1 cellular context compared by ENCODE assay signal in the genomic region with DNA sequence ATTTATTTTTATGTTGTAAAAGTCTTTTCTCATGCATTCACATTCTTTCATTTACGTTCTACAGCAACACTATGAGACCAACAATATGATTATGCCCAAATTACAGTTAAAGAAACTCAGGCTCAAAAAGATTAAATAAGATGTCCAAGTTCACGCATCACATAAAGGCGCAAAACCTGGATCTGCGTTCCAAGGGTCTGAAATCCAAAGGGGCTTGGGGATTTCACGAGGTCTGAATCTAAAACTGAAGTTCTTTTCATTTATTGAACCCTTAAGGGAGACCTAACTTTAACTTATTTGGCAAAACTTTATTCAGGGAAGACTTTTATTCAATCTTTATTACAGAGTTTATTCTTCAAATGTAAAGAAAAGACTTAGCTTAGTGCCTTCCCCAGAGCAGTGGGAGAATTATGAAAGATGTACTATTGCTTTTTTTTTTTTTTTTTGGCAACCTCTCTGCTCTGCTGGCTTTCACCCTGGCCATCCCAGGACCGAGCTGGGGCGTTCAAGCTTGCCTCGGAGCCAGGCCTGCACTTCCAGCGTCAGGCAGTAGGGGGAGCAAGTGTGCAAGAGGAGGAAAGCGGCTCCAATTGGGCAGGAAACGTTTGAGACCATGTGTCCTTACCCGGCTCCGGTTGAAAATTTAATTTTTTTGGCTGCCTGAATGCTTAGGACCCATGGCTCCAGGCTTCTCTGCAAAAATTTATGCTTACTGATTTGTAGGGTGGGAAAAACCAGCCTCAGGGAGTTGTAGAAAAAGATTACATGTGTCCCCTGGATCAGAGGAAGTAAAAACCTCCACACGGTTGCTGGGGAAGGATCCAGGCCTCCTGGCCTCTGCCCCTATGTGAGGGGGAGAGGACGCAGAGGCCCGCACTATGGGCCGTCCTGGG.
TF ChIP-seq lines count a peak whose summit lies in the region.

No MANE protein-coding gene starts in this region.

TF ChIP-seq in K562, 482 proteins besides CTCF, POLR2A, EP300 and RAD21 (continued from another document and continues in another):
- TF ChIP-seq, protein P1, sequence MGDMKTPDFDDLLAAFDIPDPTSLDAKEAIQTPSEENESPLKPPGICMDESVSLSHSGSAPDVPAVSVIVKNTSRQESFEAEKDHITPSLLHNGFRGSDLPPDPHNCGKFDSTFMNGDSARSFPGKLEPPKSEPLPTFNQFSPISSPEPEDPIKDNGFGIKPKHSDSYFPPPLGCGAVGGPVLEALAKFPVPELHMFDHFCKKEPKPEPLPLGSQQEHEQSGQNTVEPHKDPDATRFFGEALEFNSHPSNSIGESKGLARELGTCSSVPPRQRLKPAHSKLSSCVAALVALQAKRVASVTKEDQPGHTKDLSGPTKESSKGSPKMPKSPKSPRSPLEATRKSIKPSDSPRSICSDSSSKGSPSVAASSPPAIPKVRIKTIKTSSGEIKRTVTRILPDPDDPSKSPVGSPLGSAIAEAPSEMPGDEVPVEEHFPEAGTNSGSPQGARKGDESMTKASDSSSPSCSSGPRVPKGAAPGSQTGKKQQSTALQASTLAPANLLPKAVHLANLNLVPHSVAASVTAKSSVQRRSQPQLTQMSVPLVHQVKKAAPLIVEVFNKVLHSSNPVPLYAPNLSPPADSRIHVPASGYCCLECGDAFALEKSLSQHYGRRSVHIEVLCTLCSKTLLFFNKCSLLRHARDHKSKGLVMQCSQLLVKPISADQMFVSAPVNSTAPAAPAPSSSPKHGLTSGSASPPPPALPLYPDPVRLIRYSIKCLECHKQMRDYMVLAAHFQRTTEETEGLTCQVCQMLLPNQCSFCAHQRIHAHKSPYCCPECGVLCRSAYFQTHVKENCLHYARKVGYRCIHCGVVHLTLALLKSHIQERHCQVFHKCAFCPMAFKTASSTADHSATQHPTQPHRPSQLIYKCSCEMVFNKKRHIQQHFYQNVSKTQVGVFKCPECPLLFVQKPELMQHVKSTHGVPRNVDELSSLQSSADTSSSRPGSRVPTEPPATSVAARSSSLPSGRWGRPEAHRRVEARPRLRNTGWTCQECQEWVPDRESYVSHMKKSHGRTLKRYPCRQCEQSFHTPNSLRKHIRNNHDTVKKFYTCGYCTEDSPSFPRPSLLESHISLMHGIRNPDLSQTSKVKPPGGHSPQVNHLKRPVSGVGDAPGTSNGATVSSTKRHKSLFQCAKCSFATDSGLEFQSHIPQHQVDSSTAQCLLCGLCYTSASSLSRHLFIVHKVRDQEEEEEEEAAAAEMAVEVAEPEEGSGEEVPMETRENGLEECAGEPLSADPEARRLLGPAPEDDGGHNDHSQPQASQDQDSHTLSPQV (IDR thresholded peaks at IDR 0.05) = peak; percentile 80
- TF ChIP-seq CHD4 (IDR thresholded peaks at IDR 0.05; ENCODE audit: insufficient read depth, insufficient replicate concordance, low read depth, low read length, poor library complexity, severe bottlenecking) (peak; percentile 51), MAFG (tag; conservative IDR thresholded peaks at IDR 0.05) (no peak), ZEB2 (IDR thresholded peaks at IDR 0.05) (no peak), GTF2F1 (IDR thresholded peaks at IDR 0.05; ENCODE audit: low read depth, low read length) (no peak), CEBPB (tag; IDR thresholded peaks at IDR 0.05) (no peak), ZNF445 (CRISPR knock-in tag; IDR thresholded peaks at IDR 0.05; ENCODE audit: low read depth) (no peak), BHLHE40 (IDR thresholded peaks at IDR 0.05; ENCODE audit: low read length) (no peak), ZNF121 (CRISPR knock-in tag; conservative IDR thresholded peaks at IDR 0.05) (no peak), JUND (IDR thresholded peaks at IDR 0.05; ENCODE audit: borderline replicate concordance, low read depth, low read length) (peak; percentile 33; the same call in 1 of the 2 replicates), JUND (tag; IDR thresholded peaks at IDR 0.05; ENCODE audit: borderline replicate concordance, low read depth, low read length) (peak; percentile 45; the same call in 1 of the 3 replicates), YY1 (IDR thresholded peaks at IDR 0.05; ENCODE audit: borderline replicate concordance in 1 of 3, control insufficient read depth in 1 of 3, extremely low read depth in 1 of 3, insufficient read depth in 3 of 3, insufficient read length in 1 of 3, insufficient replicate concordance in 2 of 3, low read depth in 1 of 3, low read length in 2 of 3) (no peak), PYGO2 (tag; IDR thresholded peaks at IDR 0.05) (no peak), KLF10 (CRISPR knock-in tag; IDR thresholded peaks at IDR 0.05) (no peak), ZNF589 (CRISPR knock-in tag; IDR thresholded peaks at IDR 0.05; ENCODE audit: low read depth) (no peak), RFX1 (IDR thresholded peaks at IDR 0.05) (no peak), BRCA1 (IDR thresholded peaks at IDR 0.05) (no peak), BRCA1 (CRISPR knock-in tag; IDR thresholded peaks at IDR 0.05) (no peak), ETV5 (CRISPR knock-in tag; IDR thresholded peaks at IDR 0.05; ENCODE audit: low read depth) (peak; percentile 70; the same call in 1 of the 2 replicates), SOX6 (IDR thresholded peaks at IDR 0.05) (no peak), PHB2 (IDR thresholded peaks at IDR 0.05; ENCODE audit: low read depth) (no peak), MCM5 (IDR thresholded peaks at IDR 0.05; ENCODE audit: low read depth) (no peak), MTA1 (IDR thresholded peaks at IDR 0.05; ENCODE audit: borderline replicate concordance) (no peak), SIN3A (IDR thresholded peaks at IDR 0.05; ENCODE audit: borderline replicate concordance in 2 of 2, control insufficient read depth in 1 of 2, low read depth in 2 of 2, low read length in 2 of 2) (no peak), PTBP1 (IDR thresholded peaks at IDR 0.05; ENCODE audit: low read depth, low read length) (no peak), SRSF7 (optimal IDR thresholded peaks at IDR 0.05; ENCODE audit: low read depth, low read length) (no peak), ZNF24 (IDR thresholded peaks at IDR 0.05) (no peak), MXI1 (IDR thresholded peaks at IDR 0.05; ENCODE audit: low read depth, low read length) (no peak), SMARCB1 (IDR thresholded peaks at IDR 0.05; ENCODE audit: insufficient read length, low read depth) (no peak), RBBP5 (IDR thresholded peaks at IDR 0.05; ENCODE audit: borderline replicate concordance, insufficient read depth, low read length, poor library complexity, severe bottlenecking) (no peak), ZNF224 (CRISPR knock-in tag; IDR thresholded peaks at IDR 0.05) (no peak)
- TF ChIP-seq, protein P2, sequence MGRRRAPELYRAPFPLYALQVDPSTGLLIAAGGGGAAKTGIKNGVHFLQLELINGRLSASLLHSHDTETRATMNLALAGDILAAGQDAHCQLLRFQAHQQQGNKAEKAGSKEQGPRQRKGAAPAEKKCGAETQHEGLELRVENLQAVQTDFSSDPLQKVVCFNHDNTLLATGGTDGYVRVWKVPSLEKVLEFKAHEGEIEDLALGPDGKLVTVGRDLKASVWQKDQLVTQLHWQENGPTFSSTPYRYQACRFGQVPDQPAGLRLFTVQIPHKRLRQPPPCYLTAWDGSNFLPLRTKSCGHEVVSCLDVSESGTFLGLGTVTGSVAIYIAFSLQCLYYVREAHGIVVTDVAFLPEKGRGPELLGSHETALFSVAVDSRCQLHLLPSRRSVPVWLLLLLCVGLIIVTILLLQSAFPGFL (CRISPR knock-in tag; IDR thresholded peaks at IDR 0.05) = no peak
- TF ChIP-seq, protein P3, sequence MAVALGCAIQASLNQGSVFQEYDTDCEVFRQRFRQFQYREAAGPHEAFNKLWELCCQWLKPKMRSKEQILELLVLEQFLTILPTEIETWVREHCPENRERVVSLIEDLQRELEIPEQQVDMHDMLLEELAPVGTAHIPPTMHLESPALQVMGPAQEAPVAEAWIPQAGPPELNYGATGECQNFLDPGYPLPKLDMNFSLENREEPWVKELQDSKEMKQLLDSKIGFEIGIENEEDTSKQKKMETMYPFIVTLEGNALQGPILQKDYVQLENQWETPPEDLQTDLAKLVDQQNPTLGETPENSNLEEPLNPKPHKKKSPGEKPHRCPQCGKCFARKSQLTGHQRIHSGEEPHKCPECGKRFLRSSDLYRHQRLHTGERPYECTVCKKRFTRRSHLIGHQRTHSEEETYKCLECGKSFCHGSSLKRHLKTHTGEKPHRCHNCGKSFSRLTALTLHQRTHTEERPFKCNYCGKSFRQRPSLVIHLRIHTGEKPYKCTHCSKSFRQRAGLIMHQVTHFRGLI (CRISPR knock-in tag; IDR thresholded peaks at IDR 0.05) = no peak
- TF ChIP-seq, protein P4, sequence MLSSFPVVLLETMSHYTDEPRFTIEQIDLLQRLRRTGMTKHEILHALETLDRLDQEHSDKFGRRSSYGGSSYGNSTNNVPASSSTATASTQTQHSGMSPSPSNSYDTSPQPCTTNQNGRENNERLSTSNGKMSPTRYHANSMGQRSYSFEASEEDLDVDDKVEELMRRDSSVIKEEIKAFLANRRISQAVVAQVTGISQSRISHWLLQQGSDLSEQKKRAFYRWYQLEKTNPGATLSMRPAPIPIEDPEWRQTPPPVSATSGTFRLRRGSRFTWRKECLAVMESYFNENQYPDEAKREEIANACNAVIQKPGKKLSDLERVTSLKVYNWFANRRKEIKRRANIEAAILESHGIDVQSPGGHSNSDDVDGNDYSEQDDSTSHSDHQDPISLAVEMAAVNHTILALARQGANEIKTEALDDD (IDR thresholded peaks at IDR 0.05) = no peak
- TF ChIP-seq, protein P5, sequence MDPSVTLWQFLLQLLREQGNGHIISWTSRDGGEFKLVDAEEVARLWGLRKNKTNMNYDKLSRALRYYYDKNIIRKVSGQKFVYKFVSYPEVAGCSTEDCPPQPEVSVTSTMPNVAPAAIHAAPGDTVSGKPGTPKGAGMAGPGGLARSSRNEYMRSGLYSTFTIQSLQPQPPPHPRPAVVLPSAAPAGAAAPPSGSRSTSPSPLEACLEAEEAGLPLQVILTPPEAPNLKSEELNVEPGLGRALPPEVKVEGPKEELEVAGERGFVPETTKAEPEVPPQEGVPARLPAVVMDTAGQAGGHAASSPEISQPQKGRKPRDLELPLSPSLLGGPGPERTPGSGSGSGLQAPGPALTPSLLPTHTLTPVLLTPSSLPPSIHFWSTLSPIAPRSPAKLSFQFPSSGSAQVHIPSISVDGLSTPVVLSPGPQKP (CRISPR knock-in tag; IDR thresholded peaks at IDR 0.05) = no peak
- TF ChIP-seq, protein P6, sequence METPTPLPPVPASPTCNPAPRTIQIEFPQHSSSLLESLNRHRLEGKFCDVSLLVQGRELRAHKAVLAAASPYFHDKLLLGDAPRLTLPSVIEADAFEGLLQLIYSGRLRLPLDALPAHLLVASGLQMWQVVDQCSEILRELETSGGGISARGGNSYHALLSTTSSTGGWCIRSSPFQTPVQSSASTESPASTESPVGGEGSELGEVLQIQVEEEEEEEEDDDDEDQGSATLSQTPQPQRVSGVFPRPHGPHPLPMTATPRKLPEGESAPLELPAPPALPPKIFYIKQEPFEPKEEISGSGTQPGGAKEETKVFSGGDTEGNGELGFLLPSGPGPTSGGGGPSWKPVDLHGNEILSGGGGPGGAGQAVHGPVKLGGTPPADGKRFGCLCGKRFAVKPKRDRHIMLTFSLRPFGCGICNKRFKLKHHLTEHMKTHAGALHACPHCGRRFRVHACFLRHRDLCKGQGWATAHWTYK (CRISPR knock-in tag; IDR thresholded peaks at IDR 0.05) = no peak
- TF ChIP-seq, protein P7, sequence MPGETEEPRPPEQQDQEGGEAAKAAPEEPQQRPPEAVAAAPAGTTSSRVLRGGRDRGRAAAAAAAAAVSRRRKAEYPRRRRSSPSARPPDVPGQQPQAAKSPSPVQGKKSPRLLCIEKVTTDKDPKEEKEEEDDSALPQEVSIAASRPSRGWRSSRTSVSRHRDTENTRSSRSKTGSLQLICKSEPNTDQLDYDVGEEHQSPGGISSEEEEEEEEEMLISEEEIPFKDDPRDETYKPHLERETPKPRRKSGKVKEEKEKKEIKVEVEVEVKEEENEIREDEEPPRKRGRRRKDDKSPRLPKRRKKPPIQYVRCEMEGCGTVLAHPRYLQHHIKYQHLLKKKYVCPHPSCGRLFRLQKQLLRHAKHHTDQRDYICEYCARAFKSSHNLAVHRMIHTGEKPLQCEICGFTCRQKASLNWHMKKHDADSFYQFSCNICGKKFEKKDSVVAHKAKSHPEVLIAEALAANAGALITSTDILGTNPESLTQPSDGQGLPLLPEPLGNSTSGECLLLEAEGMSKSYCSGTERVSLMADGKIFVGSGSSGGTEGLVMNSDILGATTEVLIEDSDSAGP (CRISPR knock-in tag; IDR thresholded peaks at IDR 0.05) = no peak
- TF ChIP-seq, protein P8, sequence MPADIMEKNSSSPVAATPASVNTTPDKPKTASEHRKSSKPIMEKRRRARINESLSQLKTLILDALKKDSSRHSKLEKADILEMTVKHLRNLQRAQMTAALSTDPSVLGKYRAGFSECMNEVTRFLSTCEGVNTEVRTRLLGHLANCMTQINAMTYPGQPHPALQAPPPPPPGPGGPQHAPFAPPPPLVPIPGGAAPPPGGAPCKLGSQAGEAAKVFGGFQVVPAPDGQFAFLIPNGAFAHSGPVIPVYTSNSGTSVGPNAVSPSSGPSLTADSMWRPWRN (IDR thresholded peaks at IDR 0.05; ENCODE audit: low read depth) = no peak
- TF ChIP-seq, protein P9, sequence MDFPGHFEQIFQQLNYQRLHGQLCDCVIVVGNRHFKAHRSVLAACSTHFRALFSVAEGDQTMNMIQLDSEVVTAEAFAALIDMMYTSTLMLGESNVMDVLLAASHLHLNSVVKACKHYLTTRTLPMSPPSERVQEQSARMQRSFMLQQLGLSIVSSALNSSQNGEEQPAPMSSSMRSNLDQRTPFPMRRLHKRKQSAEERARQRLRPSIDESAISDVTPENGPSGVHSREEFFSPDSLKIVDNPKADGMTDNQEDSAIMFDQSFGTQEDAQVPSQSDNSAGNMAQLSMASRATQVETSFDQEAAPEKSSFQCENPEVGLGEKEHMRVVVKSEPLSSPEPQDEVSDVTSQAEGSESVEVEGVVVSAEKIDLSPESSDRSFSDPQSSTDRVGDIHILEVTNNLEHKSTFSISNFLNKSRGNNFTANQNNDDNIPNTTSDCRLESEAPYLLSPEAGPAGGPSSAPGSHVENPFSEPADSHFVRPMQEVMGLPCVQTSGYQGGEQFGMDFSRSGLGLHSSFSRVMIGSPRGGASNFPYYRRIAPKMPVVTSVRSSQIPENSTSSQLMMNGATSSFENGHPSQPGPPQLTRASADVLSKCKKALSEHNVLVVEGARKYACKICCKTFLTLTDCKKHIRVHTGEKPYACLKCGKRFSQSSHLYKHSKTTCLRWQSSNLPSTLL (IDR thresholded peaks at IDR 0.05) = no peak
- TF ChIP-seq, protein P10, sequence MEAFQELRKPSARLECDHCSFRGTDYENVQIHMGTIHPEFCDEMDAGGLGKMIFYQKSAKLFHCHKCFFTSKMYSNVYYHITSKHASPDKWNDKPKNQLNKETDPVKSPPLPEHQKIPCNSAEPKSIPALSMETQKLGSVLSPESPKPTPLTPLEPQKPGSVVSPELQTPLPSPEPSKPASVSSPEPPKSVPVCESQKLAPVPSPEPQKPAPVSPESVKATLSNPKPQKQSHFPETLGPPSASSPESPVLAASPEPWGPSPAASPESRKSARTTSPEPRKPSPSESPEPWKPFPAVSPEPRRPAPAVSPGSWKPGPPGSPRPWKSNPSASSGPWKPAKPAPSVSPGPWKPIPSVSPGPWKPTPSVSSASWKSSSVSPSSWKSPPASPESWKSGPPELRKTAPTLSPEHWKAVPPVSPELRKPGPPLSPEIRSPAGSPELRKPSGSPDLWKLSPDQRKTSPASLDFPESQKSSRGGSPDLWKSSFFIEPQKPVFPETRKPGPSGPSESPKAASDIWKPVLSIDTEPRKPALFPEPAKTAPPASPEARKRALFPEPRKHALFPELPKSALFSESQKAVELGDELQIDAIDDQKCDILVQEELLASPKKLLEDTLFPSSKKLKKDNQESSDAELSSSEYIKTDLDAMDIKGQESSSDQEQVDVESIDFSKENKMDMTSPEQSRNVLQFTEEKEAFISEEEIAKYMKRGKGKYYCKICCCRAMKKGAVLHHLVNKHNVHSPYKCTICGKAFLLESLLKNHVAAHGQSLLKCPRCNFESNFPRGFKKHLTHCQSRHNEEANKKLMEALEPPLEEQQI (IDR thresholded peaks at IDR 0.05) = 0 out of 2 replicates have a peak, but pooled peaks have one; percentile 32
